In genomic region chr10:130834573-130834972, GRCh38 we compare ENCODE assay signal across 17 cellular contexts.
"Had no signal": no experiment of that assay in that cellular context is flagged by ENCODE, and none has a peak within 500 bp of the region (broad histone marks: within the 10 kb centered on the region; RNA-seq: fewer than 3 reads in every experiment).

No MANE protein-coding gene starts in this region.

- H3K27ac ChIP-seq: coronary artery, dorsolateral prefrontal cortex, esophagus muscularis mucosa, foreskin keratinocyte, gastroesophageal sphincter, heart right ventricle, left lung had no signal

- H3K36me3 Mint-ChIP-seq: memory B cell had no signal

- H3K4me3 ChIP-seq: coronary artery, dorsolateral prefrontal cortex, esophagus muscularis mucosa, gastroesophageal sphincter, heart right ventricle, left lung, lung had no signal

- H3K4me1 Mint-ChIP-seq: memory B cell had no signal

- DNase-seq: dermis blood vessel endothelial cell; dorsolateral prefrontal cortex; effector CD4-positive, alpha-beta T cell; effector memory CD4-positive, alpha-beta T cell; foreskin keratinocyte; heart right ventricle; hippocampal formation; left cardiac atrium; left ventricle myocardium superior; mammary epithelial cell; midbrain had no signal

- H3K27me3 ChIP-seq: foreskin keratinocyte, left lung had no signal

- H3K4me1 ChIP-seq: esophagus muscularis mucosa, foreskin keratinocyte, gastroesophageal sphincter, heart right ventricle, left lung had no signal

- H3K9me3 ChIP-seq: gastroesophageal sphincter, heart right ventricle had no signal

- H3K4me3 Mint-ChIP-seq: memory B cell had no signal

- H3K27me3 Mint-ChIP-seq: memory B cell had no signal

- H3K36me3 ChIP-seq: esophagus muscularis mucosa, gastroesophageal sphincter, heart right ventricle, left lung had no signal

- ATAC-seq: foreskin keratinocyte, gastroesophageal sphincter, heart right ventricle, left cardiac atrium, left lung, left ventricle myocardium superior had no signal

- H3K9me3 Mint-ChIP-seq: memory B cell had no signal

- H3K27ac Mint-ChIP-seq: memory B cell had no signal
